ENCODE assay signal across 1 cellular context in genomic region chr14:52439476-52439875, GRCh38.
TF ChIP-seq lines count a peak whose summit lies in the region.

No MANE protein-coding gene starts in this region.

TF ChIP-seq in SK-N-SH, 30 proteins besides CTCF, POLR2A, EP300 and RAD21 (continued from another document):
- no peak for TF ChIP-seq PBX3 (IDR thresholded peaks at IDR 0.05)
- TF ChIP-seq USF1 (IDR thresholded peaks at IDR 0.05; ENCODE audit: borderline replicate concordance, low read depth), result no peak
- peak; percentile 63; the same call in 1 of the 2 replicates for TF ChIP-seq RCOR1 (IDR thresholded peaks at IDR 0.05; ENCODE audit: low read length)
- TF ChIP-seq REST (IDR thresholded peaks at IDR 0.05; ENCODE audit: low read depth, low read length), result no peak
- no peak for TF ChIP-seq NRF1 (IDR thresholded peaks at IDR 0.05; ENCODE audit: low read depth, low read length)
- no peak for TF ChIP-seq YY1 (IDR thresholded peaks at IDR 0.05; ENCODE audit: low read depth)
- peak; percentile 25; the same call in 1 of the 2 replicates for TF ChIP-seq GATA2 (CRISPR knock-in tag; IDR thresholded peaks at IDR 0.05)
- TF ChIP-seq SMC3 (IDR thresholded peaks at IDR 0.05; ENCODE audit: low read depth, low read length), result no peak
